ENCODE assay signal across 9 cellular contexts in genomic region chr2:54669677-54670484, GRCh38. TPM values are rescaled to one million over a fixed set of nuclear protein-coding genes. Genes with fewer than 3 reads are reported as not detected.
DNase-seq lines count a peak whose midpoint lies in the region; ATAC-seq and TF ChIP-seq lines count a peak whose summit lies in the region.
"Had no signal": no experiment of that assay in that cellular context is flagged by ENCODE, and none has a peak within 500 bp of the region (broad histone marks: within the 10 kb centered on the region; RNA-seq: fewer than 3 reads in every experiment).

No MANE protein-coding gene starts in this region.

- H3K9ac ChIP-seq in BLaER1 treated with 17β-estradiol and CSF1 and Interleukin-3, amounts not matched to agents 10 nM and 100 nM, result no peak overlapping the region

- H3K4me1 ChIP-seq in BLaER1 treated with 17β-estradiol and CSF1 and Interleukin-3, amounts not matched to agents 10 nM and 100 nM, result peaks cover 20 to 96% (median 70%) of the 10 kb centered on the region in 10 experiments
- peaks cover 49 to 100% (median 73%) of the 10 kb centered on the region in 3 donors for H3K4me1 ChIP-seq in esophagus squamous epithelium
- H3K4me1 ChIP-seq in prostate gland (replicated peaks), result peaks cover 39% of the 10 kb centered on the region

- POLR2A ChIA-PET in activated CD8-positive, alpha-beta T cell treated with anti-CD3 and anti-CD28 coated beads, Interleukin-2, amount 10 ng/mL, durations not matched to agents 7 days and 5 days (lab: Charles Lee), result no interaction called here

- H3K27me3 ChIP-seq in BLaER1 treated with 17β-estradiol and CSF1 and Interleukin-3, amounts not matched to agents 10 nM and 100 nM, result peaks cover 0 to 7% (median 0%) of the 10 kb centered on the region in 11 experiments; a peak in 3 of 22 replicates
- H3K27me3 ChIP-seq in esophagus squamous epithelium (no peaks in the 10 kb centered on the region), prostate gland (replicated peaks; ENCODE audit: insufficient read depth) (no peaks in the 10 kb centered on the region)

- H3K4me3 ChIP-seq in BLaER1 treated with 17β-estradiol and CSF1 and Interleukin-3, amounts not matched to agents 10 nM and 100 nM, result no peak overlapping the region
- H3K4me3 ChIP-seq in esophagus squamous epithelium, result no peak overlapping the region
- no peak overlapping the region for H3K4me3 ChIP-seq in prostate gland
- H3K4me3 ChIP-seq: thoracic aorta had no signal

- no peak for ATAC-seq in stimulated activated naive CD8-positive, alpha-beta T cell treated with anti-CD3 and anti-CD28 coated beads, Interleukin-15, Interleukin-2, amounts not matched to agents 100 U/mL and 50 U/mL, for 24 hours
- no peak for ATAC-seq in activated CD8-positive, alpha-beta T cell treated with anti-CD3 and anti-CD28 coated beads, Interleukin-2, amount 10 ng/mL, durations not matched to agents 7 days and 5 days

- H3K27me3 Mint-ChIP-seq in activated CD8-positive, alpha-beta T cell treated with anti-CD3 and anti-CD28 coated beads, Interleukin-2, amount 10 ng/mL, durations not matched to agents 7 days and 5 days (ENCODE audit: low read depth), result peaks cover 4% of the 10 kb centered on the region
- peaks cover 5% of the 10 kb centered on the region for H3K27me3 Mint-ChIP-seq in activated naive CD4-positive, alpha-beta T cell treated with anti-CD3 and anti-CD28 coated beads for 36 hours (ENCODE audit: low read depth)

- intact Hi-C loops in esophagus squamous epithelium (cut with DNase I) (no loop called here), prostate gland (cut with DNase I) (loop anchor here (5.0 kb wide), 1 partner anchor 38 kb away; no protein-coding TSS in a partner anchor)
- intact Hi-C loops in activated naive CD4-positive, alpha-beta T cell treated with anti-CD3 and anti-CD28 coated beads for 36 hours (cut with micrococcal nuclease), result loop anchor here (5.0 kb wide), 1 partner anchor 342 kb away; no protein-coding TSS in a partner anchor

- DNase-seq in NOMO-1 treated with dmso at 0.1 percent for 144 hours (lab: John Stamatoyannopoulos, UW; ENCODE audit: unreplicated experiment) (peak; percentile 63), esophagus squamous epithelium (lab: John Stamatoyannopoulos, UW) (no peak), prostate gland (ENCODE audit: low spot score) (peak; percentile 86), NCI-H1436 treated with DMSO at 0.1 percent for 48 hours (lab: John Stamatoyannopoulos, UW) (no peak)
- DNase-seq in stimulated activated naive CD8-positive, alpha-beta T cell treated with anti-CD3 and anti-CD28 coated beads, Interleukin-15, Interleukin-2, amounts not matched to agents 100 U/mL and 50 U/mL, for 24 hours, result no peak
- no peak for DNase-seq in activated CD8-positive, alpha-beta T cell treated with anti-CD3 and anti-CD28 coated beads, Interleukin-2, amount 10 ng/mL, durations not matched to agents 7 days and 5 days
- DNase-seq in activated naive CD4-positive, alpha-beta T cell treated with anti-CD3 and anti-CD28 coated beads for 36 hours, result no peak

- H3K36me3 Mint-ChIP-seq in activated CD8-positive, alpha-beta T cell treated with anti-CD3 and anti-CD28 coated beads, Interleukin-2, amount 10 ng/mL, durations not matched to agents 7 days and 5 days (ENCODE audit: low read depth), result peaks cover 65% of the 10 kb centered on the region
- H3K36me3 Mint-ChIP-seq in activated naive CD4-positive, alpha-beta T cell treated with anti-CD3 and anti-CD28 coated beads for 36 hours (ENCODE audit: low read depth), result peaks cover 20% of the 10 kb centered on the region

- no peaks in the 10 kb centered on the region; a peak in 1 of 22 replicates for H3K9me3 ChIP-seq in BLaER1 treated with 17β-estradiol and CSF1 and Interleukin-3, amounts not matched to agents 10 nM and 100 nM (replicated peaks in 1 of 11)
- H3K9me3 ChIP-seq in esophagus squamous epithelium (no peaks in the 10 kb centered on the region), prostate gland (no peaks in the 10 kb centered on the region)
- H3K9me3 ChIP-seq: thoracic aorta had no signal

- H3K36me3 ChIP-seq in BLaER1 treated with 17β-estradiol and CSF1 and Interleukin-3, amounts not matched to agents 10 nM and 100 nM, result peaks cover 0 to 74% (median 64%) of the 10 kb centered on the region in 11 experiments; a peak in 20 of 22 replicates
- peaks cover 0 to 45% (median 3%) of the 10 kb centered on the region in 3 donors for H3K36me3 ChIP-seq in esophagus squamous epithelium
- no peaks in the 10 kb centered on the region for H3K36me3 ChIP-seq in prostate gland

- H3K27ac ChIP-seq in BLaER1 treated with 17β-estradiol and CSF1 and Interleukin-3, amounts not matched to agents 10 nM and 100 nM, result peak overlapping the region in 4 of 11 experiments; percentile 5 to 25 (median 20); a peak in 2 of 22 replicates
- H3K27ac ChIP-seq in esophagus squamous epithelium (peak overlapping the region; percentile 47 to 96 (median 88)), prostate gland (peak overlapping the region; percentile 70)

- TF ChIP-seq CTCF in esophagus squamous epithelium (IDR thresholded peaks at IDR 0.05), result no peak
- no peak for TF ChIP-seq CTCF in prostate gland (IDR thresholded peaks at IDR 0.05)

- no peak overlapping the region for H3K27ac Mint-ChIP-seq in activated CD8-positive, alpha-beta T cell treated with anti-CD3 and anti-CD28 coated beads, Interleukin-2, amount 10 ng/mL, durations not matched to agents 7 days and 5 days
- no peak overlapping the region for H3K27ac Mint-ChIP-seq in activated naive CD4-positive, alpha-beta T cell treated with anti-CD3 and anti-CD28 coated beads for 36 hours

- no peak for TF ChIP-seq POLR2A in esophagus squamous epithelium (IDR thresholded peaks at IDR 0.05)
- TF ChIP-seq POLR2A in prostate gland (IDR thresholded peaks at IDR 0.05), result no peak

- H3K9me3 Mint-ChIP-seq in activated CD8-positive, alpha-beta T cell treated with anti-CD3 and anti-CD28 coated beads, Interleukin-2, amount 10 ng/mL, durations not matched to agents 7 days and 5 days (ENCODE audit: insufficient read depth), result no peaks in the 10 kb centered on the region
- no peaks in the 10 kb centered on the region for H3K9me3 Mint-ChIP-seq in activated naive CD4-positive, alpha-beta T cell treated with anti-CD3 and anti-CD28 coated beads for 36 hours

- H3K4me3 Mint-ChIP-seq in activated CD8-positive, alpha-beta T cell treated with anti-CD3 and anti-CD28 coated beads, Interleukin-2, amount 10 ng/mL, durations not matched to agents 7 days and 5 days, result no peak overlapping the region
- no peak overlapping the region for H3K4me3 Mint-ChIP-seq in activated naive CD4-positive, alpha-beta T cell treated with anti-CD3 and anti-CD28 coated beads for 36 hours

- CTCF ChIA-PET in activated CD8-positive, alpha-beta T cell treated with anti-CD3 and anti-CD28 coated beads, Interleukin-2, amount 10 ng/mL, durations not matched to agents 7 days and 5 days (lab: Charles Lee), result no interaction called here
- CTCF ChIA-PET in activated naive CD4-positive, alpha-beta T cell treated with anti-CD3 and anti-CD28 coated beads for 36 hours (lab: Charles Lee), result interaction anchor here (0.6 kb wide), 1 partner anchor 562 kb away, joined by 4 read pairs; no protein-coding TSS in a partner anchor

- 37 to 41% methylated on average over 7 of the region's 7 CpGs for WGBS in esophagus squamous epithelium, 2 donors
- WGBS in prostate gland, result 20% methylated on average over 7 of the region's 7 CpGs

- peaks cover 0 to 34% (median 2%) of the 10 kb centered on the region in 11 experiments; a peak in 5 of 22 replicates for H4K20me1 ChIP-seq in BLaER1 treated with 17β-estradiol and CSF1 and Interleukin-3, amounts not matched to agents 10 nM and 100 nM

- H3K4me1 Mint-ChIP-seq in activated CD8-positive, alpha-beta T cell treated with anti-CD3 and anti-CD28 coated beads, Interleukin-2, amount 10 ng/mL, durations not matched to agents 7 days and 5 days (ENCODE audit: low read depth), result peaks cover 37% of the 10 kb centered on the region
- peaks cover 19% of the 10 kb centered on the region for H3K4me1 Mint-ChIP-seq in activated naive CD4-positive, alpha-beta T cell treated with anti-CD3 and anti-CD28 coated beads for 36 hours (ENCODE audit: low read depth)

- H3K4me2 ChIP-seq in BLaER1 treated with 17β-estradiol and CSF1 and Interleukin-3, amounts not matched to agents 10 nM and 100 nM, result peak overlapping the region in 9 of 11 experiments; percentile 2 to 77 (median 40); a peak in 13 of 22 replicates

RNA-seq across cellular contexts. Expression of gene EML6, which starts 53.6 kb away (rescaled TPM):
- total RNA-seq in esophagus squamous epithelium (1 to 10 TPM; 1.2 to 4.4 (median 3.1) TPM), prostate gland (10 to 100 TPM in 1 of 2 donors, under 1 TPM in 1; 0.46 to 10.7 TPM)
- 1 to 10 TPM in 1 of 2 experiments, under 1 TPM in 1; 0.78 to 1.3 TPM for total RNA-seq in activated CD8-positive, alpha-beta T cell treated with anti-CD3 and anti-CD28 coated beads, Interleukin-2, amount 10 ng/mL, durations not matched to agents 7 days and 5 days
- total RNA-seq in activated naive CD4-positive, alpha-beta T cell treated with anti-CD3 and anti-CD28 coated beads for 36 hours, result under 1 TPM; 0.38 to 0.49 TPM

Comparison
In these comparisons a context has a peak if more than half of its experiments do, and no peak if none do; other contexts are left out.
1. DNase-seq: peak in NOMO-1 treated with dmso at 0.1 percent for 144 hours (single experiment) and prostate gland (single experiment); none in esophagus squamous epithelium (single experiment), stimulated activated naive CD8-positive, alpha-beta T cell treated with anti-CD3 and anti-CD28 coated beads, Interleukin-15, Interleukin-2, amounts not matched to agents 100 U/mL and 50 U/mL, for 24 hours (single experiment), NCI-H1436 treated with DMSO at 0.1 percent for 48 hours (single experiment), activated CD8-positive, alpha-beta T cell treated with anti-CD3 and anti-CD28 coated beads, Interleukin-2, amount 10 ng/mL, durations not matched to agents 7 days and 5 days (single experiment) and activated naive CD4-positive, alpha-beta T cell treated with anti-CD3 and anti-CD28 coated beads for 36 hours (single experiment).